Comparison of ENCODE assay signal across 11 cellular contexts in genomic region chr12:27974735-27975221, GRCh38. TPM values are rescaled to one million over a fixed set of nuclear protein-coding genes. Genes with fewer than 3 reads are reported as not detected.
A peak's percentile ranks its signal among the peaks of the same experiment; 100 is the strongest.
DNase-seq lines count a peak whose midpoint lies in the region; ATAC-seq and TF ChIP-seq lines count a peak whose summit lies in the region.
"Had no signal": no experiment of that assay in that cellular context is flagged by ENCODE, and none has a peak within 500 bp of the region (broad histone marks: within the 10 kb centered on the region; RNA-seq: fewer than 3 reads in every experiment).

No MANE protein-coding gene starts in this region.

- no peaks in the 10 kb centered on the region for H3K9me3 Mint-ChIP-seq in chondrocyte (ENCODE audit: low read depth)

- no peak overlapping the region for H3K27ac ChIP-seq in heart left ventricle
- H3K27ac ChIP-seq in mesenchymal stem cell (ENCODE audit: low read length, poor library complexity, severe bottlenecking): no peak overlapping the region
- H3K27ac ChIP-seq in urinary bladder (ENCODE audit: low read depth): no peak overlapping the region
- H3K27ac ChIP-seq: Peyer's patch had no signal

- H4K91ac ChIP-seq in mesenchymal stem cell (ENCODE audit: low read length): no peak overlapping the region

- H3K4me3 ChIP-seq in heart left ventricle: peak overlapping the region in 10 of 12 donors; percentile 3 to 49 (median 38)
- H3K4me3 ChIP-seq in mesenchymal stem cell (ENCODE audit: insufficient read depth in 1 of 2, low read depth in 1 of 2, low read length in 2 of 2): peak overlapping the region; percentile 18 to 77
- peak overlapping the region; percentile 37 for H3K4me3 ChIP-seq in urinary bladder (ENCODE audit: low read depth, low read length)

- H2BK5ac ChIP-seq in mesenchymal stem cell (ENCODE audit: low read depth, low read length, poor library complexity, severe bottlenecking): no peak overlapping the region

- peaks cover 0 to 27% (median 3%) of the 10 kb centered on the region in 12 donors for H3K4me1 ChIP-seq in heart left ventricle
- H3K4me1 ChIP-seq in mesenchymal stem cell (ENCODE audit: control insufficient read depth, insufficient read depth, low read depth, low read length): peaks cover 25% of the 10 kb centered on the region
- H3K4me1 ChIP-seq in urinary bladder (ENCODE audit: insufficient read depth): no peaks in the 10 kb centered on the region

- no peaks in the 10 kb centered on the region for H3K36me3 Mint-ChIP-seq in chondrocyte (ENCODE audit: low read depth)

- no peak for TF ChIP-seq POLR2A in heart left ventricle (IDR thresholded peaks at IDR 0.05)

- peak overlapping the region; percentile 81 for H3K4me2 ChIP-seq in mesenchymal stem cell (ENCODE audit: low read length, poor library complexity, severe bottlenecking)

- H3K4me1 Mint-ChIP-seq in chondrocyte (ENCODE audit: low read depth): peaks cover 21% of the 10 kb centered on the region

- no peak overlapping the region for H3K27ac Mint-ChIP-seq in chondrocyte (ENCODE audit: unreplicated experiment)
- H3K27ac Mint-ChIP-seq: CD4-positive, CD25-positive, alpha-beta regulatory T cell had no signal

- no peak overlapping the region for H2AK5ac ChIP-seq in mesenchymal stem cell (ENCODE audit: low read length, severe bottlenecking)

- no peak overlapping the region for H2AFZ ChIP-seq in mesenchymal stem cell (ENCODE audit: low read depth, low read length)

- H4K8ac ChIP-seq in mesenchymal stem cell (ENCODE audit: low read length): no peak overlapping the region

- no peaks in the 10 kb centered on the region for H3K36me3 ChIP-seq in heart left ventricle
- H3K36me3 ChIP-seq in mesenchymal stem cell (ENCODE audit: control insufficient read depth in 1 of 2, insufficient read depth in 2 of 2, low read depth in 1 of 2, low read length in 2 of 2): no peaks in the 10 kb centered on the region
- no peaks in the 10 kb centered on the region for H3K36me3 ChIP-seq in urinary bladder (ENCODE audit: insufficient read depth)
- H3K36me3 ChIP-seq: Peyer's patch had no signal

- H3K23ac ChIP-seq in mesenchymal stem cell (ENCODE audit: low read length in 2 of 2): peak overlapping the region in 1 of 2 experiments; percentile 70

- H2BK120ac ChIP-seq in mesenchymal stem cell (ENCODE audit: low read depth, low read length): no peak overlapping the region

- ATAC-seq in heart left ventricle (no peak), left cardiac atrium (no peak), HG02763 (IDR thresholded peaks at IDR 0.05; ENCODE audit: unreplicated experiment) (no peak)

- intact Hi-C loops in heart left ventricle (cut with DNase I) (loop anchor here in 4 of 10 donors (10.0 kb wide), 2 partner anchors 200 to 900 kb away; no protein-coding TSS in a partner anchor), left cardiac atrium (cut with DNase I) (no loop called here)

- no peaks in the 10 kb centered on the region for H3K79me1 ChIP-seq in mesenchymal stem cell (replicated peaks; ENCODE audit: low read length, poor library complexity, severe bottlenecking)

- no peak overlapping the region for H3K4ac ChIP-seq in mesenchymal stem cell (ENCODE audit: low read depth in 1 of 2, low read length in 2 of 2)

- H3K4me3 Mint-ChIP-seq in chondrocyte (ENCODE audit: unreplicated experiment): peak overlapping the region; percentile 63

- peaks cover 42% of the 10 kb centered on the region for H3K27me3 Mint-ChIP-seq in chondrocyte (ENCODE audit: low read depth)

- H3K18ac ChIP-seq in mesenchymal stem cell (ENCODE audit: low read depth in 1 of 2, low read length in 2 of 2): no peak overlapping the region

- no peak overlapping the region for H2BK12ac ChIP-seq in mesenchymal stem cell (ENCODE audit: low read length in 2 of 2)

- 2 to 4% (median 3%) methylated on average over 25 to 26 of the region's 26 CpGs for WGBS in heart left ventricle, 4 donors
- WGBS in mesenchymal stem cell: 2% methylated on average over 25 of the region's 26 CpGs
- 8% methylated on average over 26 of the region's 26 CpGs for WGBS in urinary bladder

- H3K14ac ChIP-seq in mesenchymal stem cell (ENCODE audit: low read length in 2 of 2): no peak overlapping the region

- peaks cover 10 to 72% (median 43%) of the 10 kb centered on the region in 9 donors for H3K27me3 ChIP-seq in heart left ventricle
- H3K27me3 ChIP-seq in mesenchymal stem cell (ENCODE audit: control insufficient read depth in 1 of 2, insufficient read depth in 1 of 2, low read length in 2 of 2): peaks cover 6 to 63% of the 10 kb centered on the region in 2 experiments

- H3K9ac ChIP-seq in mesenchymal stem cell (ENCODE audit: low read length): peak overlapping the region; percentile 82

- H2BK15ac ChIP-seq in mesenchymal stem cell (ENCODE audit: low read depth, poor library complexity, severe bottlenecking): no peak overlapping the region

- no peaks in the 10 kb centered on the region for H3K9me3 ChIP-seq in heart left ventricle
- no peaks in the 10 kb centered on the region for H3K9me3 ChIP-seq in mesenchymal stem cell (ENCODE audit: control insufficient read depth, low read length)
- H3K9me3 ChIP-seq: Peyer's patch had no signal

- TF ChIP-seq CTCF in heart left ventricle (IDR thresholded peaks at IDR 0.05) (no peak), chondrocyte (IDR thresholded peaks at IDR 0.05) (no peak)

- DNase-seq in heart left ventricle: no peak
- DNase-seq in left cardiac atrium: no peak
- no peak for DNase-seq in chondrocyte (ENCODE audit: low spot score)
- no peak for DNase-seq in mesenchymal stem cell
- DNase-seq in retina: no peak
- no peak for DNase-seq in anterior cingulate cortex (lab: John Stamatoyannopoulos, UW)
- DNase-seq: CD4-positive, CD25-positive, alpha-beta regulatory T cell; NCI-H1436 had no signal

RNA-seq across cellular contexts. Expression of gene PTHLH, which starts 2.2 kb away (rescaled TPM):
- total RNA-seq in heart left ventricle (1 to 10 TPM in 5 of 9 donors, under 1 TPM in 4; 0.25 to 3.7 (median 1.1) TPM), left cardiac atrium (10 to 100 TPM in 1 of 2 donors, under 1 TPM in 1; 0.41 to 11.6 TPM), chondrocyte (1.1 to 1.8 TPM (median 1.3 TPM) in 3 replicates), urinary bladder (13.7 TPM)
- polyA plus RNA-seq in heart left ventricle (1 to 10 TPM in 1 of 2 donors, under 1 TPM in 1; 0.53 to 1.4 TPM), urinary bladder (7.5 TPM)
- not detected for polyA plus RNA-seq in mesenchymal stem cell (2013, experiment 1 of 2)
- 0.15 TPM for polyA plus RNA-seq in mesenchymal stem cell (2013, experiment 2 of 2)
- total RNA-seq: CD4-positive, CD25-positive, alpha-beta regulatory T cell; Peyer's patch had no signal
